Comparison of ENCODE assay signal across 19 cellular contexts in genomic region chr3:42884324-42884723, GRCh38. TPM values are rescaled to one million over a fixed set of nuclear protein-coding genes. Genes with fewer than 3 reads are reported as not detected.
DNase-seq lines count a peak whose midpoint lies in the region; ATAC-seq, FAIRE-seq and TF ChIP-seq lines count a peak whose summit lies in the region.
"Had no signal": no experiment of that assay in that cellular context is flagged by ENCODE, and none has a peak within 500 bp of the region (broad histone marks: within the 10 kb centered on the region; RNA-seq: fewer than 3 reads in every experiment).

No MANE protein-coding gene starts in this region.

- DNase-seq in HepG2 (ENCODE audit: low spot score) (peak; percentile 35), right lobe of liver (no peak), MM.1S (peak; percentile 15), endodermal cell (peak; percentile 70), NCI-H146 treated with DMSO at 0.1 percent for 48 hours (lab: John Stamatoyannopoulos, UW; ENCODE audit: unreplicated experiment) (no peak), left lung (no peak), nucleus accumbens (lab: John Stamatoyannopoulos, UW) (no peak)
- no peak for DNase-seq in stimulated activated CD4-positive, alpha-beta T cell treated with anti-CD3 and anti-CD28 coated beads, Interleukin-2, amount 100 ng/mL, for 24 hours
- DNase-seq: ACHN; CD4-positive, CD25-positive, alpha-beta regulatory T cell; DMS79; HCEC 1CT; HFFc6 had no signal

- H3F3A ChIP-seq in MM.1S (ENCODE audit: insufficient read depth, low read length) = no peaks in the 10 kb centered on the region

- TF ChIP-seq CTCF in HepG2 (CRISPR knock-in tag; IDR thresholded peaks at IDR 0.05) = no peak
- TF ChIP-seq CTCF in right lobe of liver (IDR thresholded peaks at IDR 0.05) = no peak
- TF ChIP-seq CTCF in MM.1S (IDR thresholded peaks at IDR 0.05; ENCODE audit: low read length) = no peak
- TF ChIP-seq CTCF in endodermal cell (conservative IDR thresholded peaks at IDR 0.05) = no peak
- TF ChIP-seq CTCF in left lung (IDR thresholded peaks at IDR 0.05) = no peak

- ATAC-seq in HepG2 (no peak), right lobe of liver (no peak), left lung (no peak)

- CTCF ChIA-PET in HepG2 (lab: Yijun Ruan, JAX; ENCODE audit: low intra/inter-chr PET ratio, low total read pairs) = no interaction called here

- peak overlapping the region; percentile 82 for H3K27ac Mint-ChIP-seq in endodermal cell
- H3K27ac Mint-ChIP-seq: CD4-positive, CD25-positive, alpha-beta regulatory T cell; HFFc6 had no signal

- H3K9ac ChIP-seq in HepG2 (ENCODE audit: insufficient read depth, low read depth, low read length) (no peak overlapping the region), MM.1S (ENCODE audit: low read length) (no peak overlapping the region), endodermal cell (ENCODE audit: extremely low read depth, low read length, poor library complexity, severe bottlenecking) (no peak overlapping the region)
- H3K9ac ChIP-seq: BLaER1 treated with 17β-estradiol and CSF1 and Interleukin-3, amounts not matched to agents 10 nM and 100 nM had no signal

- intact Hi-C loops in HepG2 (cut with micrococcal nuclease; ENCODE audit: unreplicated experiment) (no loop called here), right lobe of liver (cut with DNase I) (no loop called here), left lung (cut with DNase I) (loop anchor here in 1 of 2 donors (5.0 kb wide), 1 partner anchor 52 kb away; no protein-coding TSS in a partner anchor)

- in situ Hi-C loops in HepG2 (cut with HindIII; ENCODE audit: extremely low pct_ligation_motif_present, low pct_unique_long_range_greater_than_20kb) = no loop called here

- H3K9me3 Mint-ChIP-seq in endodermal cell = no peaks in the 10 kb centered on the region
- H3K9me3 Mint-ChIP-seq: CD4-positive, CD25-positive, alpha-beta regulatory T cell; HFFc6 had no signal

- no peak overlapping the region for H3K4me3 Mint-ChIP-seq in endodermal cell
- H3K4me3 Mint-ChIP-seq: CD4-positive, CD25-positive, alpha-beta regulatory T cell; HFFc6 had no signal

- H3K36me3 ChIP-seq in HepG2 (replicated peaks in 1 of 2; ENCODE audit: control insufficient read depth in 1 of 2, insufficient read depth in 2 of 2, low read length in 2 of 2) (no peaks in the 10 kb centered on the region), right lobe of liver (no peaks in the 10 kb centered on the region), MM.1S (replicated peaks; ENCODE audit: insufficient read depth, low read length) (no peaks in the 10 kb centered on the region), endodermal cell (ENCODE audit: control insufficient read depth, insufficient read depth, low read length) (no peaks in the 10 kb centered on the region), left lung (no peaks in the 10 kb centered on the region)
- H3K36me3 ChIP-seq: BLaER1 treated with 17β-estradiol and CSF1 and Interleukin-3, amounts not matched to agents 10 nM and 100 nM had no signal

- H3K27ac ChIP-seq in HepG2 (ENCODE audit: extremely low read length, insufficient read depth, low read length) = no peak overlapping the region
- H3K27ac ChIP-seq in right lobe of liver = no peak overlapping the region
- no peak overlapping the region for H3K27ac ChIP-seq in MM.1S (ENCODE audit: low read length)
- H3K27ac ChIP-seq in endodermal cell (ENCODE audit: low read depth, low read length) = no peak overlapping the region
- H3K27ac ChIP-seq in left lung = no peak overlapping the region
- H3K27ac ChIP-seq: BLaER1 treated with 17β-estradiol and CSF1 and Interleukin-3, amounts not matched to agents 10 nM and 100 nM; HL-60 had no signal

- no peak for FAIRE-seq in HepG2 (lab: Jason Lieb, UNC)
- FAIRE-seq: G401.6, GM12891 had no signal

- 34% methylated on average over 2 of the region's 2 CpGs for WGBS in HepG2 (ENCODE audit: low lambda C conversion rate)
- 70% methylated on average over 2 of the region's 2 CpGs for WGBS in right lobe of liver (ENCODE audit: insufficient coverage, low coverage, low lambda C conversion rate, missing lambda C conversion rate)
- 37 to 50% methylated on average over 1 to 2 of the region's 2 CpGs for WGBS in endodermal cell (ENCODE audit: insufficient coverage in 1 of 2, insufficient read length in 1 of 2), 2 experiments

- H3K27me3 Mint-ChIP-seq in endodermal cell (ENCODE audit: insufficient read depth) = no peaks in the 10 kb centered on the region

- H3K4me3 ChIP-seq in HepG2 (replicated peaks in 1 of 3; ENCODE audit: insufficient read depth in 1 of 3, low read depth in 2 of 3, low read length in 3 of 3) = no peak overlapping the region
- H3K4me3 ChIP-seq in right lobe of liver = no peak overlapping the region
- H3K4me3 ChIP-seq in MM.1S (ENCODE audit: low read length) = no peak overlapping the region
- peak overlapping the region; percentile 8 for H3K4me3 ChIP-seq in endodermal cell (ENCODE audit: low read length)
- H3K4me3 ChIP-seq in left lung = no peak overlapping the region
- H3K4me3 ChIP-seq: BLaER1 treated with 17β-estradiol and CSF1 and Interleukin-3, amounts not matched to agents 10 nM and 100 nM had no signal

- H3K4me1 Mint-ChIP-seq in endodermal cell = peaks cover 43% of the 10 kb centered on the region

- no peaks in the 10 kb centered on the region for H4K20me1 ChIP-seq in HepG2 (ENCODE audit: insufficient read depth, low read length)
- no peaks in the 10 kb centered on the region for H4K20me1 ChIP-seq in MM.1S (ENCODE audit: insufficient read depth, low read length)
- H4K20me1 ChIP-seq: BLaER1 treated with 17β-estradiol and CSF1 and Interleukin-3, amounts not matched to agents 10 nM and 100 nM had no signal

- H3K9me3 ChIP-seq in HepG2 (ENCODE audit: low read length) (no peaks in the 10 kb centered on the region), right lobe of liver (no peaks in the 10 kb centered on the region), MM.1S (replicated peaks; ENCODE audit: insufficient read depth, low read length) (no peaks in the 10 kb centered on the region), endodermal cell (ENCODE audit: control insufficient read depth, low read length) (no peaks in the 10 kb centered on the region), left lung (no peaks in the 10 kb centered on the region)
- H3K9me3 ChIP-seq: BLaER1 treated with 17β-estradiol and CSF1 and Interleukin-3, amounts not matched to agents 10 nM and 100 nM had no signal

- H3K36me3 Mint-ChIP-seq in endodermal cell (ENCODE audit: low read depth) = no peaks in the 10 kb centered on the region
- H3K36me3 Mint-ChIP-seq: CD4-positive, CD25-positive, alpha-beta regulatory T cell had no signal

- no peak overlapping the region for H3K4me2 ChIP-seq in HepG2 (ENCODE audit: low read depth, low read length)
- H3K4me2 ChIP-seq in MM.1S (ENCODE audit: low read depth, low read length) = no peak overlapping the region
- H3K4me2 ChIP-seq: BLaER1 treated with 17β-estradiol and CSF1 and Interleukin-3, amounts not matched to agents 10 nM and 100 nM had no signal

- TF ChIP-seq RAD21 in HepG2 (CRISPR knock-in tag; IDR thresholded peaks at IDR 0.05) = no peak

- no TSS peak for BruUV-seq in HepG2 (replicated peaks; lab: Mats Ljungman, UMichigan)

- H3K79me2 ChIP-seq in HepG2 (ENCODE audit: insufficient read depth, low read length) = no peaks in the 10 kb centered on the region
- H3K79me2 ChIP-seq in MM.1S (ENCODE audit: low read length) = no peaks in the 10 kb centered on the region

- no peak for TF ChIP-seq EP300 in HepG2 (IDR thresholded peaks at IDR 0.05; ENCODE audit: low read depth in 2 of 2, low read length in 2 of 2)
- TF ChIP-seq EP300 in HepG2 (CRISPR knock-in tag; IDR thresholded peaks at IDR 0.05; ENCODE audit: borderline replicate concordance) = no peak

- H2AFZ ChIP-seq in HepG2 (ENCODE audit: low read length) = no peak overlapping the region
- no peak overlapping the region for H2AFZ ChIP-seq in MM.1S (ENCODE audit: low read length)

- H3K9me2 ChIP-seq in MM.1S (replicated peaks; ENCODE audit: insufficient read depth, low read length) = no peaks in the 10 kb centered on the region

- TF ChIP-seq POLR2A in HepG2 (IDR thresholded peaks at IDR 0.05; ENCODE audit: insufficient read depth in 1 of 2, low read depth in 2 of 2, low read length in 2 of 2) (no peak), right lobe of liver (IDR thresholded peaks at IDR 0.05) (no peak)

- H3K4me1 ChIP-seq in HepG2 (ENCODE audit: insufficient read depth, low read length) = peaks cover 17% of the 10 kb centered on the region
- peaks cover 0 to 7% (median 0%) of the 10 kb centered on the region in 4 donors for H3K4me1 ChIP-seq in right lobe of liver
- H3K4me1 ChIP-seq in MM.1S (ENCODE audit: low read length) = no peaks in the 10 kb centered on the region
- peaks cover 29% of the 10 kb centered on the region for H3K4me1 ChIP-seq in endodermal cell (ENCODE audit: control insufficient read depth, insufficient read depth, low read length)
- peaks cover 0 to 12% of the 10 kb centered on the region in 2 donors for H3K4me1 ChIP-seq in left lung

- H3K27me3 ChIP-seq in HepG2 (ENCODE audit: control insufficient read depth in 1 of 2, insufficient read depth in 2 of 2, low read length in 2 of 2) (peaks cover 0 to 3% of the 10 kb centered on the region in 2 experiments; a peak in 2 of 5 replicates), right lobe of liver (no peaks in the 10 kb centered on the region), MM.1S (replicated peaks; ENCODE audit: insufficient read depth, low read length) (no peaks in the 10 kb centered on the region), endodermal cell (ENCODE audit: control insufficient read depth, insufficient read depth, low read length, poor library complexity, severe bottlenecking) (no peaks in the 10 kb centered on the region), left lung (peaks cover 0 to 16% of the 10 kb centered on the region in 2 donors)
- H3K27me3 ChIP-seq: BLaER1 treated with 17β-estradiol and CSF1 and Interleukin-3, amounts not matched to agents 10 nM and 100 nM had no signal

- POLR2A ChIA-PET in HepG2 (lab: Yijun Ruan, JAX) = no interaction called here

RNA-seq across cellular contexts. Expression of gene CYP8B1, which starts 8.6 kb away (rescaled TPM):
- total RNA-seq in HepG2 (2016; rRNA removed; fragmentation: Illumina TruSeq; extraction: Trizol) = 0.58 and 0.90 TPM in 2 replicates
- total RNA-seq in HepG2 (2016; cell fraction: cytosol; rRNA removed; fragmentation: Illumina TruSeq; extraction: Trizol; ENCODE audit: low read depth) = 0.20 and 0.26 TPM in 2 replicates
- 0.41 and 0.79 TPM in 2 replicates for total RNA-seq in HepG2 (2016; cell fraction: insoluble cytoplasmic fraction; rRNA removed; fragmentation: Illumina TruSeq; extraction: Trizol)
- total RNA-seq in HepG2 (2016; cell fraction: membrane; rRNA removed; fragmentation: Illumina TruSeq; extraction: Trizol) = 0.25 and 0.41 TPM in 2 replicates
- total RNA-seq in HepG2 (2016; cell fraction: nucleus; rRNA removed; fragmentation: Illumina TruSeq; extraction: Trizol) = 1.2 and 1.7 TPM in 2 replicates
- 2.0 and 2.8 TPM in 2 replicates for polyA plus RNA-seq in HepG2 (2011; rRNA removed)
- polyA plus RNA-seq in HepG2 (2011; cell fraction: cytosol; rRNA removed) = 1.5 and 2.3 TPM in 2 replicates
- 0.79 and 1.8 TPM in 2 replicates for polyA plus RNA-seq in HepG2 (2011; cell fraction: nucleus; rRNA removed)
- polyA plus RNA-seq in HepG2 (2012) = 2.6 and 4.9 TPM in 2 replicates
- polyA plus RNA-seq in HepG2 (2016; cell fraction: cytosol; fragmentation: Illumina TruSeq; extraction: Trizol; ENCODE audit: low read depth) = 0.12 and 0.17 TPM in 2 replicates
- polyA plus RNA-seq in HepG2 (2016; cell fraction: insoluble cytoplasmic fraction; fragmentation: Illumina TruSeq; extraction: Trizol; ENCODE audit: low read depth) = 0.52 and 0.73 TPM in 2 replicates
- 0.31 and 0.44 TPM in 2 replicates for polyA plus RNA-seq in HepG2 (2016; cell fraction: membrane; fragmentation: Illumina TruSeq; extraction: Trizol; ENCODE audit: low read depth)
- 1.5 and 2.0 TPM in 2 replicates for polyA plus RNA-seq in HepG2 (2016; cell fraction: nucleus; fragmentation: Illumina TruSeq; extraction: Trizol; ENCODE audit: insufficient read depth, low read depth)
- polyA minus RNA-seq in HepG2 (2011; rRNA and poly(A)+ RNA removed; ENCODE audit: low replicate concordance) = 4.2 TPM in 1 of 2 replicates, not detected in the other
- polyA minus RNA-seq in HepG2 (2011; cell fraction: cytosol; rRNA and poly(A)+ RNA removed) = 2.0 and 3.6 TPM in 2 replicates
- polyA minus RNA-seq in HepG2 (2011; cell fraction: nucleus; rRNA and poly(A)+ RNA removed) = 2.4 and 2.6 TPM in 2 replicates
- total RNA-seq in right lobe of liver = 100 to 1,000 TPM; 237 to 478 (median 308) TPM
- not detected for total RNA-seq in endodermal cell
- polyA plus RNA-seq in endodermal cell (2013, experiment 1 of 2) = not detected
- not detected for polyA plus RNA-seq in endodermal cell (2013, experiment 2 of 2)
- total RNA-seq in left lung = not detected
- total RNA-seq: A172; CD4-positive, CD25-positive, alpha-beta regulatory T cell; H4; HFFc6 had no signal
- polyA plus RNA-seq: CD4-positive, CD25-positive, alpha-beta regulatory T cell had no signal

RNA-seq across cellular contexts. Expression of gene ZNF662, which starts 21.6 kb away (rescaled TPM):
- total RNA-seq in HepG2 (2016; rRNA removed; fragmentation: Illumina TruSeq; extraction: Trizol) (not detected in 2 replicates), right lobe of liver (10 to 100 TPM in 1 of 6 experiments, 1 to 10 TPM in 5; 1.4 to 10.9 (median 3.3) TPM), endodermal cell (1 to 10 TPM in 1 of 2 donors, not detected in 1; 1.8 TPM), left lung (1 to 10 TPM; 6.7 to 7.1 TPM)
- total RNA-seq in HepG2 (2016; cell fraction: cytosol; rRNA removed; fragmentation: Illumina TruSeq; extraction: Trizol; ENCODE audit: low read depth) = not detected in 2 replicates
- total RNA-seq in HepG2 (2016; cell fraction: insoluble cytoplasmic fraction; rRNA removed; fragmentation: Illumina TruSeq; extraction: Trizol) = 0.02 TPM in 1 of 2 replicates, not detected in the other
- not detected in 2 replicates for total RNA-seq in HepG2 (2016; cell fraction: membrane; rRNA removed; fragmentation: Illumina TruSeq; extraction: Trizol)
- not detected in 2 replicates for total RNA-seq in HepG2 (2016; cell fraction: nucleus; rRNA removed; fragmentation: Illumina TruSeq; extraction: Trizol)
- 0.05 TPM in 1 of 2 replicates, not detected in the other for polyA plus RNA-seq in HepG2 (2011; rRNA removed)
- not detected in 2 replicates for polyA plus RNA-seq in HepG2 (2011; cell fraction: cytosol; rRNA removed)
- not detected in 2 replicates for polyA plus RNA-seq in HepG2 (2011; cell fraction: nucleus; rRNA removed)
- not detected in 2 replicates for polyA plus RNA-seq in HepG2 (2012)
- polyA plus RNA-seq in HepG2 (2016; cell fraction: cytosol; fragmentation: Illumina TruSeq; extraction: Trizol; ENCODE audit: low read depth) = not detected in 2 replicates
- polyA plus RNA-seq in HepG2 (2016; cell fraction: insoluble cytoplasmic fraction; fragmentation: Illumina TruSeq; extraction: Trizol; ENCODE audit: low read depth) = not detected in 2 replicates
- polyA plus RNA-seq in HepG2 (2016; cell fraction: membrane; fragmentation: Illumina TruSeq; extraction: Trizol; ENCODE audit: low read depth) = not detected in 2 replicates
- not detected in 2 replicates for polyA plus RNA-seq in HepG2 (2016; cell fraction: nucleus; fragmentation: Illumina TruSeq; extraction: Trizol; ENCODE audit: insufficient read depth, low read depth)
- not detected in 2 replicates for polyA minus RNA-seq in HepG2 (2011; rRNA and poly(A)+ RNA removed; ENCODE audit: low replicate concordance)
- polyA minus RNA-seq in HepG2 (2011; cell fraction: cytosol; rRNA and poly(A)+ RNA removed) = not detected in 2 replicates
- 0.26 and 0.50 TPM in 2 replicates for polyA minus RNA-seq in HepG2 (2011; cell fraction: nucleus; rRNA and poly(A)+ RNA removed)
- not detected for polyA plus RNA-seq in endodermal cell (2013, experiment 1 of 2)
- 0.08 TPM for polyA plus RNA-seq in endodermal cell (2013, experiment 2 of 2)
- total RNA-seq: A172 had no signal

Comparison
In these comparisons a context has a peak if more than half of its experiments do, and no peak if none do; other contexts are left out.
1. DNase-seq: peak in HepG2 (single experiment), MM.1S (single experiment) and endodermal cell (single experiment); none in right lobe of liver (0 of 3), NCI-H146 treated with DMSO at 0.1 percent for 48 hours (single experiment), stimulated activated CD4-positive, alpha-beta T cell treated with anti-CD3 and anti-CD28 coated beads, Interleukin-2, amount 100 ng/mL, for 24 hours (0 of 2), left lung (0 of 2) and nucleus accumbens (0 of 56).
2. RNA of gene CYP8B1, which starts 8.6 kb away (total RNA-seq): 237 to 478 TPM in right lobe of liver; 0.20 to 1.7 TPM in HepG2, not detected in endodermal cell and not detected in left lung; every median in the first group is over 10 times any median in the second.